14 cellular contexts compared by ENCODE assay signal in genomic region chr1:59214764-59215208, GRCh38.
DNase-seq lines count a peak whose midpoint lies in the region; ATAC-seq and TF ChIP-seq lines count a peak whose summit lies in the region.
"Had no signal": no experiment of that assay in that cellular context is flagged by ENCODE, and none has a peak within 500 bp of the region (broad histone marks: within the 10 kb centered on the region; RNA-seq: fewer than 3 reads in every experiment).

No MANE protein-coding gene starts in this region.

- intact Hi-C loops in colonic mucosa (cut with DNase I) = no loop called here

- H3K27me3 ChIP-seq in colonic mucosa (no peaks in the 10 kb centered on the region), BE2C (no peaks in the 10 kb centered on the region)
- H3K27me3 ChIP-seq: BLaER1 had no signal

- H3K9me3 ChIP-seq in HEK293 (ENCODE audit: control insufficient read depth, insufficient read depth, low read depth, low read length) (no peaks in the 10 kb centered on the region), colonic mucosa (no peaks in the 10 kb centered on the region), BE2C (no peaks in the 10 kb centered on the region), T-helper 17 cell (ENCODE audit: control insufficient read depth, low read length, poor library complexity, severe bottlenecking) (no peaks in the 10 kb centered on the region)

- CTCF ChIA-PET in HEK293 (lab: Yijun Ruan, JAX) = no interaction called here

- TF ChIP-seq CTCF in HEK293 (tag by site-specific recombination; IDR thresholded peaks at IDR 0.05) = no peak
- no peak for TF ChIP-seq CTCF in colonic mucosa (IDR thresholded peaks at IDR 0.05)
- TF ChIP-seq CTCF in progenitor cell of endocrine pancreas (IDR thresholded peaks at IDR 0.05; ENCODE audit: unreplicated experiment) = no peak
- TF ChIP-seq CTCF in BE2C (IDR thresholded peaks at IDR 0.05; ENCODE audit: low read depth, low read length) = no peak

- peak overlapping the region; percentile 93 for H3K27ac Mint-ChIP-seq in progenitor cell of endocrine pancreas
- no peak overlapping the region for H3K27ac Mint-ChIP-seq in T-helper 17 cell

- no peak overlapping the region for H3K4me3 ChIP-seq in HEK293 (ENCODE audit: low read depth, low read length)
- no peak overlapping the region for H3K4me3 ChIP-seq in colonic mucosa
- H3K4me3 ChIP-seq in BE2C (ENCODE audit: low read depth, low read length) = no peak overlapping the region
- H3K4me3 ChIP-seq: BLaER1 had no signal

- peak; percentile 61 for DNase-seq in NCI-H446 treated with DMSO at 0.1 percent for 48 hours (lab: John Stamatoyannopoulos, UW)
- DNase-seq in colonic mucosa = peak; percentile 26
- peak; percentile 19 for DNase-seq in progenitor cell of endocrine pancreas (ENCODE audit: low spot score, unreplicated experiment)
- DNase-seq in BE2C = no peak
- DNase-seq in A172 (ENCODE audit: low spot score) = no peak
- no peak for DNase-seq in T-helper 17 cell
- no peak for DNase-seq in stimulated activated naive CD4-positive, alpha-beta T cell (lab: John Stamatoyannopoulos, UW)
- DNase-seq: activated T-cell treated with anti-CD3 and anti-CD28 coated beads, Interleukin-2, amount 50 U/mL, for 72 hours; cerebellar nuclear complex; HCEC 1CT; mammary epithelial cell; NCI-H1436 had no signal

- H3K4me3 Mint-ChIP-seq in progenitor cell of endocrine pancreas (ENCODE audit: low read depth) (no peak overlapping the region), T-helper 17 cell (no peak overlapping the region)
- H3K4me3 Mint-ChIP-seq: activated T-cell treated with anti-CD3 and anti-CD28 coated beads, Interleukin-2, amount 50 U/mL, for 72 hours had no signal

- H3K36me3 Mint-ChIP-seq in progenitor cell of endocrine pancreas (ENCODE audit: insufficient read depth) (peaks cover 2% of the 10 kb centered on the region), T-helper 17 cell (ENCODE audit: low read depth) (no peaks in the 10 kb centered on the region)

- H3K27me3 Mint-ChIP-seq in progenitor cell of endocrine pancreas (no peaks in the 10 kb centered on the region), T-helper 17 cell (no peaks in the 10 kb centered on the region)

- H3K4me1 Mint-ChIP-seq in progenitor cell of endocrine pancreas (ENCODE audit: low read depth) = peaks cover 23% of the 10 kb centered on the region
- no peaks in the 10 kb centered on the region for H3K4me1 Mint-ChIP-seq in T-helper 17 cell

- H3K4me1 ChIP-seq in HEK293 (ENCODE audit: control insufficient read depth, insufficient read depth, low read length) (peaks cover 10% of the 10 kb centered on the region), colonic mucosa (no peaks in the 10 kb centered on the region), BE2C (no peaks in the 10 kb centered on the region)
- H3K4me1 ChIP-seq: BLaER1 had no signal

- H3K27ac ChIP-seq in HEK293 (ENCODE audit: extremely low read depth, low read depth, low read length) (peak overlapping the region; percentile 74), colonic mucosa (no peak overlapping the region)
- H3K27ac ChIP-seq: BLaER1 had no signal

- no peak overlapping the region for H3K9ac ChIP-seq in colonic mucosa (ENCODE audit: low read depth in 2 of 2, low read length in 2 of 2)
- H3K9ac ChIP-seq: BLaER1 had no signal

- H3K9me3 Mint-ChIP-seq in progenitor cell of endocrine pancreas (ENCODE audit: low read depth) = peaks cover 19% of the 10 kb centered on the region

- no peak for ATAC-seq in T-helper 17 cell
- ATAC-seq: activated T-cell treated with anti-CD3 and anti-CD28 coated beads, Interleukin-2, amount 50 U/mL, for 72 hours had no signal

- H3K36me3 ChIP-seq in HEK293 (ENCODE audit: control insufficient read depth in 2 of 2, insufficient read depth in 1 of 2, low read length in 2 of 2) = no peaks in the 10 kb centered on the region
- no peaks in the 10 kb centered on the region for H3K36me3 ChIP-seq in colonic mucosa
- H3K36me3 ChIP-seq in BE2C = no peaks in the 10 kb centered on the region
- H3K36me3 ChIP-seq: BLaER1 had no signal

- POLR2A ChIA-PET in HEK293 (lab: Yijun Ruan, JAX) = interaction anchor here (1.0 to 2.7 kb wide), 4 partner anchors 21 to 435 kb away, joined by 3 to 9 read pairs (median 4); partner anchors contain the start of gene JUN

TF ChIP-seq in HEK293, 187 proteins besides CTCF, POLR2A, EP300 and RAD21 (continues in another document):
- no peak for TF ChIP-seq ZNF747 (tag by site-specific recombination; IDR thresholded peaks at IDR 0.05)
- peak; percentile 92 for TF ChIP-seq ZSCAN23 (tag by site-specific recombination; IDR thresholded peaks at IDR 0.05)
- peak; percentile 94 for TF ChIP-seq TRIM28 (IDR thresholded peaks at IDR 0.05; ENCODE audit: borderline replicate concordance, low read length)
- TF ChIP-seq ZNF792 (tag by site-specific recombination; IDR thresholded peaks at IDR 0.05) = peak; percentile 87
- TF ChIP-seq ZNF37A (tag by site-specific recombination; IDR thresholded peaks at IDR 0.05) = no peak
- TF ChIP-seq ZNF610 (tag by site-specific recombination; IDR thresholded peaks at IDR 0.05; ENCODE audit: borderline replicate concordance) = peak; percentile 86; the same call in 1 of the 2 replicates
- no peak for TF ChIP-seq ZFP3 (tag by site-specific recombination; IDR thresholded peaks at IDR 0.05; ENCODE audit: low read depth)
- TF ChIP-seq ZNF48 (tag by site-specific recombination; IDR thresholded peaks at IDR 0.05) = no peak
- no peak for TF ChIP-seq ZNF777 (tag by site-specific recombination; IDR thresholded peaks at IDR 0.05; ENCODE audit: borderline replicate concordance)
- TF ChIP-seq ZNF426 (tag by site-specific recombination; IDR thresholded peaks at IDR 0.05) = no peak
- TF ChIP-seq ZNF292 (tag by site-specific recombination; IDR thresholded peaks at IDR 0.05; ENCODE audit: borderline replicate concordance, low read depth) = no peak
- TF ChIP-seq ZNF701 (tag by site-specific recombination; IDR thresholded peaks at IDR 0.05) = no peak
- no peak for TF ChIP-seq RBAK (tag by site-specific recombination; IDR thresholded peaks at IDR 0.05)
- TF ChIP-seq ZNF324 (tag by site-specific recombination; IDR thresholded peaks at IDR 0.05) = peak; percentile 96
- TF ChIP-seq ZNF433 (tag by site-specific recombination; IDR thresholded peaks at IDR 0.05; ENCODE audit: low read depth) = no peak
- peak; percentile 87 for TF ChIP-seq ZNF664 (tag by site-specific recombination; IDR thresholded peaks at IDR 0.05)
- no peak for TF ChIP-seq ZNF138 (tag by site-specific recombination; IDR thresholded peaks at IDR 0.05; ENCODE audit: borderline replicate concordance)
- no peak for TF ChIP-seq ZNF214 (tag by site-specific recombination; IDR thresholded peaks at IDR 0.05; ENCODE audit: borderline replicate concordance)
- no peak for TF ChIP-seq ZNF311 (tag by site-specific recombination; IDR thresholded peaks at IDR 0.05; ENCODE audit: borderline replicate concordance)
- no peak for TF ChIP-seq ZNF707 (tag by site-specific recombination; IDR thresholded peaks at IDR 0.05)
- no peak for TF ChIP-seq REST (tag by site-specific recombination; IDR thresholded peaks at IDR 0.05)
- TF ChIP-seq ZNF175 (tag by site-specific recombination; IDR thresholded peaks at IDR 0.05) = no peak
- TF ChIP-seq ZFP41 (tag by site-specific recombination; IDR thresholded peaks at IDR 0.05; ENCODE audit: borderline replicate concordance) = no peak
- peak; percentile 100 for TF ChIP-seq ZNF843 (tag by site-specific recombination; IDR thresholded peaks at IDR 0.05)
- peak; percentile 98 for TF ChIP-seq ZXDB (tag by site-specific recombination; IDR thresholded peaks at IDR 0.05)
- peak; percentile 99 for TF ChIP-seq GLI2 (tag by site-specific recombination; IDR thresholded peaks at IDR 0.05; ENCODE audit: borderline replicate concordance, low read depth)
- TF ChIP-seq ZNF155 (tag by site-specific recombination; IDR thresholded peaks at IDR 0.05) = no peak
- peak; percentile 90 for TF ChIP-seq ZNF449 (tag by site-specific recombination; IDR thresholded peaks at IDR 0.05)

Comparison
In these comparisons a context has a peak if more than half of its experiments do, and no peak if none do; other contexts are left out.
1. DNase-seq: peak in NCI-H446 treated with DMSO at 0.1 percent for 48 hours (single experiment), colonic mucosa (single experiment) and progenitor cell of endocrine pancreas (single experiment); none in BE2C (single experiment), A172 (single experiment), T-helper 17 cell (0 of 3) and stimulated activated naive CD4-positive, alpha-beta T cell (0 of 6).